ENCODE assay signal across 18 cellular contexts in genomic region chr14:24143511-24143910, GRCh38. TPM values are rescaled to one million over a fixed set of nuclear protein-coding genes. Genes with fewer than 3 reads are reported as not detected.
DNase-seq lines count a peak whose midpoint lies in the region; ATAC-seq lines count a peak whose summit lies in the region.
"Had no signal": no experiment of that assay in that cellular context is flagged by ENCODE, and none has a peak within 500 bp of the region (broad histone marks: within the 10 kb centered on the region; RNA-seq: fewer than 3 reads in every experiment).

No MANE protein-coding gene starts in this region.

- no peaks in the 10 kb centered on the region for H3K27me3 Mint-ChIP-seq in activated CD8-positive, alpha-beta memory T cell treated with anti-CD3 and anti-CD28 coated beads, Interleukin-2, amount 10 ng/mL, durations not matched to agents 7 days and 5 days
- H3K27me3 Mint-ChIP-seq in T-cell, result no peaks in the 10 kb centered on the region

- peaks cover 69% of the 10 kb centered on the region for H3K36me3 Mint-ChIP-seq in activated CD8-positive, alpha-beta memory T cell treated with anti-CD3 and anti-CD28 coated beads, Interleukin-2, amount 10 ng/mL, durations not matched to agents 7 days and 5 days
- peaks cover 27% of the 10 kb centered on the region for H3K36me3 Mint-ChIP-seq in T-cell
- H3K36me3 Mint-ChIP-seq in stimulated activated effector memory CD8-positive, alpha-beta T cell treated with anti-CD3 and anti-CD28 coated beads, Interleukin-12 subunit alpha, Interleukin-12 subunit beta, amount 100 ng/mL, for 72 hours, result peaks cover 88% of the 10 kb centered on the region

- no peak for ATAC-seq in activated CD8-positive, alpha-beta memory T cell treated with anti-CD3 and anti-CD28 coated beads, Interleukin-2, amount 10 ng/mL, durations not matched to agents 7 days and 5 days
- no peak for ATAC-seq in T-cell (replicated peaks in 1 of 4)
- no peak for ATAC-seq in stimulated activated effector memory CD8-positive, alpha-beta T cell treated with anti-CD3 and anti-CD28 coated beads, Interleukin-12 subunit alpha, Interleukin-12 subunit beta, amount 100 ng/mL, for 72 hours
- ATAC-seq in HG03196 (IDR thresholded peaks at IDR 0.05; ENCODE audit: unreplicated experiment), result no peak
- no peak for ATAC-seq in GM19455 (IDR thresholded peaks at IDR 0.05; ENCODE audit: unreplicated experiment)
- ATAC-seq: esophagus mucosa, SK-N-SH treated with all-trans-retinoic acid at 6 μM for 48 hours had no signal

- no peak for DNase-seq in activated CD8-positive, alpha-beta memory T cell treated with anti-CD3 and anti-CD28 coated beads, Interleukin-2, amount 10 ng/mL, durations not matched to agents 7 days and 5 days
- no peak for DNase-seq in activated CD8-positive, alpha-beta memory T cell treated with anti-CD3 and anti-CD28 coated beads for 24 hours
- DNase-seq in T-cell (no peak), fibroblast of gingiva (ENCODE audit: low read depth) (peak; percentile 44), HT-29 (ENCODE audit: low spot score) (no peak)
- no peak for DNase-seq in stimulated activated effector memory CD8-positive, alpha-beta T cell treated with anti-CD3 and anti-CD28 coated beads, Interleukin-12 subunit alpha, Interleukin-12 subunit beta, amount 100 ng/mL, for 72 hours (ENCODE audit: low spot score in 2 of 2)
- DNase-seq: activated CD4-positive, CD25-positive, alpha-beta regulatory T cell; DND-41; GOT3; mammary epithelial cell; MM.1S; NCI-H2171 treated with DMSO at 0.1 percent for 48 hours; ovary; transverse colon had no signal

- peak overlapping the region; percentile 45 for H3K27ac Mint-ChIP-seq in activated CD8-positive, alpha-beta memory T cell treated with anti-CD3 and anti-CD28 coated beads, Interleukin-2, amount 10 ng/mL, durations not matched to agents 7 days and 5 days
- peak overlapping the region; percentile 39 to 46 for H3K27ac Mint-ChIP-seq in T-cell
- H3K27ac Mint-ChIP-seq in stimulated activated effector memory CD8-positive, alpha-beta T cell treated with anti-CD3 and anti-CD28 coated beads, Interleukin-12 subunit alpha, Interleukin-12 subunit beta, amount 100 ng/mL, for 72 hours, result peak overlapping the region; percentile 20

- no peaks in the 10 kb centered on the region for H3K9me3 Mint-ChIP-seq in activated CD8-positive, alpha-beta memory T cell treated with anti-CD3 and anti-CD28 coated beads, Interleukin-2, amount 10 ng/mL, durations not matched to agents 7 days and 5 days (ENCODE audit: low read depth)
- no peaks in the 10 kb centered on the region for H3K9me3 Mint-ChIP-seq in T-cell
- H3K9me3 Mint-ChIP-seq in stimulated activated effector memory CD8-positive, alpha-beta T cell treated with anti-CD3 and anti-CD28 coated beads, Interleukin-12 subunit alpha, Interleukin-12 subunit beta, amount 100 ng/mL, for 72 hours, result no peaks in the 10 kb centered on the region

- CTCF ChIA-PET in activated CD8-positive, alpha-beta memory T cell treated with anti-CD3 and anti-CD28 coated beads, Interleukin-2, amount 10 ng/mL, durations not matched to agents 7 days and 5 days (lab: Charles Lee), result interaction anchor here (2.4 kb wide), 1 partner anchor 18 kb away, joined by 10 read pairs; the partner anchor contains the start of gene IRF9
- CTCF ChIA-PET in T-cell (lab: Charles Lee), result interaction anchor here in 1 of 2 donors (1.4 kb wide), 1 partner anchor 29 kb away, joined by 3 read pairs; the partner anchor contains the start of genes DCAF11 and NRL

- POLR2A ChIA-PET in T-cell (lab: Charles Lee), result no interaction called here

- no peak overlapping the region for H3K4me3 Mint-ChIP-seq in activated CD8-positive, alpha-beta memory T cell treated with anti-CD3 and anti-CD28 coated beads, Interleukin-2, amount 10 ng/mL, durations not matched to agents 7 days and 5 days
- H3K4me3 Mint-ChIP-seq in T-cell, result peak overlapping the region in 2 of 3 donors; percentile 24 to 85
- peak overlapping the region; percentile 87 for H3K4me3 Mint-ChIP-seq in stimulated activated effector memory CD8-positive, alpha-beta T cell treated with anti-CD3 and anti-CD28 coated beads, Interleukin-12 subunit alpha, Interleukin-12 subunit beta, amount 100 ng/mL, for 72 hours

- peaks cover 61% of the 10 kb centered on the region for H3K4me1 Mint-ChIP-seq in activated CD8-positive, alpha-beta memory T cell treated with anti-CD3 and anti-CD28 coated beads, Interleukin-2, amount 10 ng/mL, durations not matched to agents 7 days and 5 days
- H3K4me1 Mint-ChIP-seq in T-cell, result peaks cover 69 to 77% (median 73%) of the 10 kb centered on the region in 3 donors
- H3K4me1 Mint-ChIP-seq in stimulated activated effector memory CD8-positive, alpha-beta T cell treated with anti-CD3 and anti-CD28 coated beads, Interleukin-12 subunit alpha, Interleukin-12 subunit beta, amount 100 ng/mL, for 72 hours, result peaks cover 73% of the 10 kb centered on the region

RNA-seq across cellular contexts. Expression of gene EMC9, which starts 2.1 kb away (rescaled TPM):
- 10 to 100 TPM; 45.5 to 56.1 TPM for total RNA-seq in activated CD8-positive, alpha-beta memory T cell treated with anti-CD3 and anti-CD28 coated beads, Interleukin-2, amount 10 ng/mL, durations not matched to agents 7 days and 5 days
- 10 to 100 TPM in 3 of 5 donors, 1 to 10 TPM in 2; 9.3 to 29.8 (median 20.8) TPM for total RNA-seq in T-cell
- total RNA-seq in HT-29 (2014; rRNA removed; shearing (Covaris generic)), result 52.4 and 63.9 TPM in 2 replicates

RNA-seq across cellular contexts. Expression of gene PSME2, which starts 2.9 kb away (rescaled TPM):
- total RNA-seq in activated CD8-positive, alpha-beta memory T cell treated with anti-CD3 and anti-CD28 coated beads, Interleukin-2, amount 10 ng/mL, durations not matched to agents 7 days and 5 days, result 100 to 1,000 TPM; 577 to 623 TPM
- 100 to 1,000 TPM; 130 to 192 (median 159) TPM for total RNA-seq in T-cell
- 175 and 210 TPM in 2 replicates for total RNA-seq in HT-29 (2014; rRNA removed; shearing (Covaris generic))

RNA-seq across cellular contexts. Expression of gene RNF31, which starts 3.8 kb away (rescaled TPM):
- total RNA-seq in activated CD8-positive, alpha-beta memory T cell treated with anti-CD3 and anti-CD28 coated beads, Interleukin-2, amount 10 ng/mL, durations not matched to agents 7 days and 5 days, result 100 to 1,000 TPM; 129 to 149 TPM
- 100 to 1,000 TPM in 3 of 5 donors, 10 to 100 TPM in 2; 67.7 to 131 (median 100) TPM for total RNA-seq in T-cell
- 62.3 and 67.8 TPM in 2 replicates for total RNA-seq in HT-29 (2014; rRNA removed; shearing (Covaris generic))

RNA-seq across cellular contexts. Expression of gene PSME1, which starts 7.5 kb away (rescaled TPM):
- 100 to 1,000 TPM; 420 to 454 TPM for total RNA-seq in activated CD8-positive, alpha-beta memory T cell treated with anti-CD3 and anti-CD28 coated beads, Interleukin-2, amount 10 ng/mL, durations not matched to agents 7 days and 5 days
- total RNA-seq in T-cell, result 100 to 1,000 TPM; 221 to 291 (median 259) TPM
- total RNA-seq in HT-29 (2014; rRNA removed; shearing (Covaris generic)), result 164 and 172 TPM in 2 replicates

RNA-seq across cellular contexts. Expression of gene FITM1, which starts 13.1 kb away (rescaled TPM):
- total RNA-seq in activated CD8-positive, alpha-beta memory T cell treated with anti-CD3 and anti-CD28 coated beads, Interleukin-2, amount 10 ng/mL, durations not matched to agents 7 days and 5 days, result under 1 TPM; 0.77 to 0.91 TPM
- 1 to 10 TPM; 2.5 to 3.5 (median 3.2) TPM for total RNA-seq in T-cell
- total RNA-seq in HT-29 (2014; rRNA removed; shearing (Covaris generic)), result 0.13 and 0.74 TPM in 2 replicates
